ENCODE assay signal across 8 cellular contexts in the genomic region with DNA sequence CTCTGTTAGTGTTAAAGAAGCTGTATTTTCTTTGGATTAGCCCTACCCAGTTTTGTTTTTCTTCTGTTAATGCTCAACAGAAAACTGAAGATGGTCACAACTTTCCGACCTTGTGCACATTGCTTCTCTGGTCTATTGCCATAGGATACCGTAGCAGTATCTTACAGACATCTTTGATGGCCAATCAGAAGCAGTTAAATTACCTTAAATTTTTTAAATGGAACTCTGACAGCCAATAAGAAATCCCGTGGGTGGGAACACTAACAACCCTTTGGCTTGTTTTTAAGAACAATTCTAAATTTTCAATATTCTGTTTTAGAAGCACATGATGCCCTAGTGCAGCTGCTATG. TPM values are rescaled to one million over a fixed set of nuclear protein-coding genes. Genes with fewer than 3 reads are reported as not detected.
DNase-seq lines count a peak whose midpoint lies in the region; ATAC-seq and TF ChIP-seq lines count a peak whose summit lies in the region.

No MANE protein-coding gene starts in this region.

- H3K4me1 ChIP-seq in BLaER1 treated with 17β-estradiol and CSF1 and Interleukin-3, amounts not matched to agents 10 nM and 100 nM = peaks cover 53 to 62% (median 58%) of the 10 kb centered on the region in 10 experiments
- peaks cover 68% of the 10 kb centered on the region for H3K4me1 ChIP-seq in body of pancreas

- peak overlapping the region; percentile 67 to 85 (median 76) for H3K4me2 ChIP-seq in BLaER1 treated with 17β-estradiol and CSF1 and Interleukin-3, amounts not matched to agents 10 nM and 100 nM

- peaks cover 0 to 20% (median 14%) of the 10 kb centered on the region in 11 experiments; a peak in 12 of 22 replicates for H3K36me3 ChIP-seq in BLaER1 treated with 17β-estradiol and CSF1 and Interleukin-3, amounts not matched to agents 10 nM and 100 nM
- no peaks in the 10 kb centered on the region for H3K36me3 ChIP-seq in body of pancreas (replicated peaks in 1 of 2; ENCODE audit: insufficient read depth in 1 of 2, low read depth in 2 of 2)

- peaks cover 12 to 23% of the 10 kb centered on the region in 2 donors for H3K36me3 Mint-ChIP-seq in stimulated activated naive B cell treated with anti-CD40 and anti-IgM and Interleukin-4, amounts not matched to agents 10 μg/mL and 1 μg/mL and 100 μg/mL, for 72 hours

- peaks cover 0 to 76% (median 0%) of the 10 kb centered on the region in 11 experiments; a peak in 8 of 22 replicates for H4K20me1 ChIP-seq in BLaER1 treated with 17β-estradiol and CSF1 and Interleukin-3, amounts not matched to agents 10 nM and 100 nM

- WGBS in body of pancreas, 2 donors = 6 to 13% methylated on average over 3 of the region's 3 CpGs

- H3K4me1 Mint-ChIP-seq in stimulated activated naive B cell treated with anti-CD40 and anti-IgM and Interleukin-4, amounts not matched to agents 10 μg/mL and 1 μg/mL and 100 μg/mL, for 72 hours = peaks cover 39 to 69% of the 10 kb centered on the region in 2 donors

- H3K9me3 ChIP-seq in BLaER1 treated with 17β-estradiol and CSF1 and Interleukin-3, amounts not matched to agents 10 nM and 100 nM (replicated peaks in 1 of 11) = peaks cover 6 to 25% (median 15%) of the 10 kb centered on the region in 11 experiments; a peak in 16 of 22 replicates
- no peaks in the 10 kb centered on the region for H3K9me3 ChIP-seq in body of pancreas

- intact Hi-C loops in body of pancreas (cut with DNase I) = no loop called here

- TF ChIP-seq POLR2A in body of pancreas (IDR thresholded peaks at IDR 0.05) = no peak

- peak; percentile 94 for DNase-seq in NCI-H510A (lab: John Stamatoyannopoulos, UW)
- DNase-seq in body of pancreas = no peak
- DNase-seq in iPS-NIHi11 (ENCODE audit: low spot score) = peak; percentile 77
- no peak for DNase-seq in stimulated activated naive B cell treated with anti-CD40 and anti-IgM and Interleukin-4, amounts not matched to agents 10 μg/mL and 1 μg/mL and 100 μg/mL, for 72 hours
- no peak for DNase-seq in NCI-H1417 treated with DMSO at 0.1 percent for 48 hours (lab: John Stamatoyannopoulos, UW)

- peak overlapping the region in 7 of 11 experiments; percentile 32 to 65 (median 51); a peak in 11 of 22 replicates for H3K27ac ChIP-seq in BLaER1 treated with 17β-estradiol and CSF1 and Interleukin-3, amounts not matched to agents 10 nM and 100 nM
- peak overlapping the region; percentile 42 to 81 (median 76) for H3K27ac ChIP-seq in body of pancreas

- H3K9ac ChIP-seq in BLaER1 treated with 17β-estradiol and CSF1 and Interleukin-3, amounts not matched to agents 10 nM and 100 nM = peak overlapping the region in 6 of 11 experiments; percentile 8 to 61 (median 48); a peak in 8 of 22 replicates

- H3K27ac Mint-ChIP-seq in stimulated activated naive B cell treated with anti-CD40 and anti-IgM and Interleukin-4, amounts not matched to agents 10 μg/mL and 1 μg/mL and 100 μg/mL, for 72 hours = peak overlapping the region; percentile 96

- peak overlapping the region in 7 of 10 experiments; percentile 46 to 63 (median 50); a peak in 11 of 20 replicates for H3K4me3 ChIP-seq in BLaER1 treated with 17β-estradiol and CSF1 and Interleukin-3, amounts not matched to agents 10 nM and 100 nM
- H3K4me3 ChIP-seq in body of pancreas = no peak overlapping the region

- peak overlapping the region; percentile 90 to 94 for H3K4me3 Mint-ChIP-seq in stimulated activated naive B cell treated with anti-CD40 and anti-IgM and Interleukin-4, amounts not matched to agents 10 μg/mL and 1 μg/mL and 100 μg/mL, for 72 hours

- no peaks in the 10 kb centered on the region for H3K27me3 ChIP-seq in BLaER1 treated with 17β-estradiol and CSF1 and Interleukin-3, amounts not matched to agents 10 nM and 100 nM
- no peaks in the 10 kb centered on the region for H3K27me3 ChIP-seq in body of pancreas

- TF ChIP-seq CTCF in body of pancreas (IDR thresholded peaks at IDR 0.05) = no peak

- peak; percentile 55 for ATAC-seq in GM19025 (IDR thresholded peaks at IDR 0.05; ENCODE audit: low read depth, unreplicated experiment)
- peak; percentile 67 for ATAC-seq in HG03097 (IDR thresholded peaks at IDR 0.05; ENCODE audit: low FRiP score, unreplicated experiment)
- ATAC-seq in body of pancreas = peak; percentile 41
- ATAC-seq in stimulated activated naive B cell treated with anti-CD40 and anti-IgM and Interleukin-4, amounts not matched to agents 10 μg/mL and 1 μg/mL and 100 μg/mL, for 72 hours (replicated peaks) = peak; percentile 82 to 85

- no peaks in the 10 kb centered on the region for H3K27me3 Mint-ChIP-seq in stimulated activated naive B cell treated with anti-CD40 and anti-IgM and Interleukin-4, amounts not matched to agents 10 μg/mL and 1 μg/mL and 100 μg/mL, for 72 hours

- peaks cover 0 to 3% of the 10 kb centered on the region in 2 donors for H3K9me3 Mint-ChIP-seq in stimulated activated naive B cell treated with anti-CD40 and anti-IgM and Interleukin-4, amounts not matched to agents 10 μg/mL and 1 μg/mL and 100 μg/mL, for 72 hours

RNA-seq across cellular contexts. Expression of a gene that starts 17.2 kb away (rescaled TPM):
- total RNA-seq in body of pancreas = 10 to 100 TPM; 37.2 to 44.9 TPM

RNA-seq across cellular contexts. Expression of a gene that starts 43.2 kb away (rescaled TPM):
- 1 to 10 TPM in 1 of 2 donors, under 1 TPM in 1; 0.66 to 2.1 TPM for total RNA-seq in body of pancreas

Comparison
In these comparisons a context has a peak if more than half of its experiments do, and no peak if none do; other contexts are left out.
1. H3K4me3 ChIP-seq: peak in BLaER1 treated with 17β-estradiol and CSF1 and Interleukin-3, amounts not matched to agents 10 nM and 100 nM (7 of 10); none in body of pancreas (0 of 2).
2. DNase-seq: peak in NCI-H510A (single experiment) and iPS-NIHi11 (single experiment); none in body of pancreas (0 of 4), stimulated activated naive B cell treated with anti-CD40 and anti-IgM and Interleukin-4, amounts not matched to agents 10 μg/mL and 1 μg/mL and 100 μg/mL, for 72 hours (single experiment) and NCI-H1417 treated with DMSO at 0.1 percent for 48 hours (single experiment).
3. Peak in every context shown above with its lines, with median percentiles within 50 percentile points of each other: ATAC-seq.